In the genomic region with DNA sequence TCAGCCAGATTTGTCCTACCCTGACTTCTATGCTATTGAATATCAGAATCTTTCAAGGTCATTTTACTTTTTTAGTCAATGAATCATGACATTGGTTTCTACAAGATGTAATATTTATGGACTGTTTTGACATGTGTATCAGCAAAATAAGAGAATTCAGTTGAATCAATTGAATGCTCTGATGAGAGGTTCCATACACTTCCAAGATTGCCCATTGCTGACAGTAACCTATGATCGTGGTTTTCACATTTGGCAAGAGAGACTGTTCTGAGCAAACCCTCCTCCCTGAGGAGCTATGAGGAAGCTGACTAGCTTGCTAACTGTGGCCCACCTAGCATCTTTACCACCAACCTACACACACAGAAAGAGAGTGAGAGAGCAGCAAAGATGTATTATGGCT, we compare ENCODE assay signal across 33 cellular contexts. TPM values are rescaled to one million over a fixed set of nuclear protein-coding genes. Genes with fewer than 3 reads are reported as not detected.
DNase-seq lines count a peak whose midpoint lies in the region; TF ChIP-seq lines count a peak whose summit lies in the region.
"Had no signal": no experiment of that assay in that cellular context is flagged by ENCODE, and none has a peak within 500 bp of the region (broad histone marks: within the 10 kb centered on the region; RNA-seq: fewer than 3 reads in every experiment).

No MANE protein-coding gene starts in this region.

- TF ChIP-seq EP300 in SK-N-SH (IDR thresholded peaks at IDR 0.05; ENCODE audit: borderline replicate concordance in 1 of 2, low read depth in 1 of 2, low read length in 1 of 2): peak in 1 of 2 experiments; percentile 77; a peak in 1 of 4 replicates

- peak overlapping the region; percentile 43; the same call in 1 of the 2 replicates for H3K27ac Mint-ChIP-seq in HFFc6
- H3K27ac Mint-ChIP-seq in T-helper 2 cell treated with Interferon-gamma antibody and Interleukin-4, amounts not matched to agents 5 μg/mL and 100 μg/mL, for 36 hours: no peak overlapping the region
- H3K27ac Mint-ChIP-seq: activated naive CD4-positive, alpha-beta T cell treated with anti-CD3 and anti-CD28 coated beads, Interleukin-2, amount 50 U/mL, for 72 hours; activated T-helper 17 cell treated with anti-CD3 and anti-CD28 coated beads, Interleukin-2, amount 50 U/mL, for 72 hours; GM23338; immature natural killer cell had no signal

- TF ChIP-seq CTCF in HFFc6 (IDR thresholded peaks at IDR 0.05) (no peak), SK-N-SH (IDR thresholded peaks at IDR 0.05) (no peak), fibroblast of mammary gland (conservative IDR thresholded peaks at IDR 0.05; ENCODE audit: control insufficient read depth, insufficient read depth, low read depth, low read length) (no peak), smooth muscle cell (IDR thresholded peaks at IDR 0.05; ENCODE audit: borderline replicate concordance, insufficient read depth, poor library complexity, severe bottlenecking) (no peak)

- no peaks in the 10 kb centered on the region for H3K36me3 ChIP-seq in SK-N-SH (replicated peaks in 1 of 2; ENCODE audit: control insufficient read depth in 1 of 2, insufficient read depth in 2 of 2, low read length in 1 of 2)
- no peaks in the 10 kb centered on the region for H3K36me3 ChIP-seq in smooth muscle cell (ENCODE audit: low read depth)
- H3K36me3 ChIP-seq: cardiac muscle cell, gastroesophageal sphincter, MG63, ovary had no signal

- TF ChIP-seq RAD21 in SK-N-SH (IDR thresholded peaks at IDR 0.05; ENCODE audit: low read length): no peak

- H3K27ac ChIP-seq in SK-N-SH (ENCODE audit: low read depth in 2 of 2, low read length in 1 of 2) (peak overlapping the region in 1 of 2 experiments; percentile 97; a peak in 2 of 4 replicates), smooth muscle cell (ENCODE audit: low read depth) (no peak overlapping the region)
- H3K27ac ChIP-seq: C4-2B, cardiac muscle cell, coronary artery, gastroesophageal sphincter, ovary, testis had no signal

- peaks cover 55% of the 10 kb centered on the region for H3F3A ChIP-seq in SK-N-SH (replicated peaks; ENCODE audit: insufficient read depth)
- H3F3A ChIP-seq in smooth muscle cell (ENCODE audit: low read depth): no peaks in the 10 kb centered on the region

- POLR2A ChIA-PET in SK-N-SH (lab: Yijun Ruan, JAX): no interaction called here

- H3K9ac ChIP-seq in SK-N-SH: no peak overlapping the region
- H3K9ac ChIP-seq in smooth muscle cell (ENCODE audit: low read depth): no peak overlapping the region

- H3K4me3 ChIP-seq in SK-N-SH (ENCODE audit: low read depth in 2 of 2, low read length in 1 of 2) (no peak overlapping the region), fibroblast of mammary gland (ENCODE audit: control insufficient read depth, low read depth, low read length) (no peak overlapping the region), skeletal muscle cell (ENCODE audit: low read depth, low read length) (no peak overlapping the region), smooth muscle cell (no peak overlapping the region)
- H3K4me3 ChIP-seq: cardiac muscle cell, coronary artery, gastroesophageal sphincter, GM23338, K562, MG63, ovary, testis had no signal

- H3K79me2 ChIP-seq in SK-N-SH (ENCODE audit: insufficient read depth): no peaks in the 10 kb centered on the region
- H3K79me2 ChIP-seq in smooth muscle cell (ENCODE audit: low read depth): no peaks in the 10 kb centered on the region

- peaks cover 98% of the 10 kb centered on the region for H3K4me1 Mint-ChIP-seq in HFFc6 (ENCODE audit: low read depth)
- no peaks in the 10 kb centered on the region for H3K4me1 Mint-ChIP-seq in T-helper 2 cell treated with Interferon-gamma antibody and Interleukin-4, amounts not matched to agents 5 μg/mL and 100 μg/mL, for 36 hours (ENCODE audit: low read depth)
- H3K4me1 Mint-ChIP-seq: activated T-helper 17 cell treated with anti-CD3 and anti-CD28 coated beads, Interleukin-2, amount 50 U/mL, for 72 hours; immature natural killer cell had no signal

- no peak overlapping the region for H3K4me3 Mint-ChIP-seq in HFFc6
- no peak overlapping the region for H3K4me3 Mint-ChIP-seq in T-helper 2 cell treated with Interferon-gamma antibody and Interleukin-4, amounts not matched to agents 5 μg/mL and 100 μg/mL, for 36 hours
- H3K4me3 Mint-ChIP-seq: activated T-helper 17 cell treated with anti-CD3 and anti-CD28 coated beads, Interleukin-2, amount 50 U/mL, for 72 hours; GM23338; immature natural killer cell had no signal

- CTCF ChIA-PET in SK-N-SH (lab: Yijun Ruan, JAX): no interaction called here

- H3K9me3 ChIP-seq in SK-N-SH (no peaks in the 10 kb centered on the region), smooth muscle cell (replicated peaks; ENCODE audit: low read depth) (no peaks in the 10 kb centered on the region)
- H3K9me3 ChIP-seq: gastroesophageal sphincter, MG63, ovary, testis had no signal

- H3K4me1 ChIP-seq in SK-N-SH (ENCODE audit: control insufficient read depth in 1 of 2, insufficient read depth in 2 of 2, low read depth in 1 of 2, low read length in 1 of 2) (peaks cover 6 to 51% of the 10 kb centered on the region in 2 experiments), smooth muscle cell (ENCODE audit: low read depth) (peaks cover 15% of the 10 kb centered on the region)
- H3K4me1 ChIP-seq: gastroesophageal sphincter, testis had no signal

- no peak overlapping the region for H3K4me2 ChIP-seq in SK-N-SH
- H3K4me2 ChIP-seq in smooth muscle cell: no peak overlapping the region
- H3K4me2 ChIP-seq: GM23338 had no signal

- no peaks in the 10 kb centered on the region for H3K9me2 ChIP-seq in SK-N-SH

- 0 out of 2 replicates have a peak overlapping the region, but pooled peaks have one; percentile 24 for H2AFZ ChIP-seq in SK-N-SH (ENCODE audit: low read depth)
- H2AFZ ChIP-seq in smooth muscle cell (ENCODE audit: low read depth): no peak overlapping the region
- H2AFZ ChIP-seq: GM23338 had no signal

- DNase-seq in HFFc6 (no peak), SK-N-SH (no peak), fibroblast of mammary gland (ENCODE audit: low read depth) (peak; percentile 86), skeletal muscle cell (ENCODE audit: low read depth) (peak; percentile 78), NCI-H1105 treated with DMSO at 0.1 percent for 48 hours (lab: John Stamatoyannopoulos, UW) (no peak), smooth muscle cell (lab: John Stamatoyannopoulos, UW; ENCODE audit: unreplicated experiment) (no peak), Kasumi-1 (lab: John Stamatoyannopoulos, UW) (no peak)
- no peak for DNase-seq in T-helper 2 cell treated with Interferon-gamma antibody and Interleukin-4, amounts not matched to agents 5 μg/mL and 100 μg/mL, for 36 hours (ENCODE audit: low spot score)
- DNase-seq: activated CD4-positive, alpha-beta T cell treated with anti-CD3 and anti-CD28 coated beads for 48 hours; DND-41; effector CD8-positive, alpha-beta T cell; hypothalamus; immature natural killer cell; left colon; MG63; NCI-H1436 treated with DMSO at 0.1 percent for 48 hours; NCI-H2081 treated with DMSO at 0.1 percent for 48 hours; ovary; SHP77 treated with DMSO at 0.1 percent for 48 hours; small intestine; stimulated activated CD4-positive, alpha-beta T cell treated with anti-CD3 and anti-CD28 coated beads, Interleukin-1b, Interleukin-23, amount 100 ng/mL, for 48 hours; stimulated activated naive CD8-positive, alpha-beta T cell treated with anti-CD3 and anti-CD28 coated beads, Interleukin-15, Interleukin-2, amounts not matched to agents 100 U/mL and 50 U/mL, for 24 hours; T1000; testis had no signal

- H3K27me3 Mint-ChIP-seq in HFFc6 (ENCODE audit: insufficient read depth): no peaks in the 10 kb centered on the region
- peaks cover 9% of the 10 kb centered on the region for H3K27me3 Mint-ChIP-seq in T-helper 2 cell treated with Interferon-gamma antibody and Interleukin-4, amounts not matched to agents 5 μg/mL and 100 μg/mL, for 36 hours (ENCODE audit: low read depth)

- no peaks in the 10 kb centered on the region for H3K27me3 ChIP-seq in SK-N-SH (ENCODE audit: insufficient read depth)
- no peaks in the 10 kb centered on the region for H3K27me3 ChIP-seq in smooth muscle cell (ENCODE audit: low read depth)
- H3K27me3 ChIP-seq: cardiac muscle cell, gastroesophageal sphincter, MG63, ovary, testis had no signal

- peaks cover 13% of the 10 kb centered on the region; the same call in 1 of the 2 replicates for H3K36me3 Mint-ChIP-seq in HFFc6 (ENCODE audit: low read depth)
- no peaks in the 10 kb centered on the region for H3K36me3 Mint-ChIP-seq in T-helper 2 cell treated with Interferon-gamma antibody and Interleukin-4, amounts not matched to agents 5 μg/mL and 100 μg/mL, for 36 hours (ENCODE audit: low read depth)
- H3K36me3 Mint-ChIP-seq: activated naive CD4-positive, alpha-beta T cell treated with anti-CD3 and anti-CD28 coated beads, Interleukin-2, amount 50 U/mL, for 72 hours; immature natural killer cell had no signal

- no peaks in the 10 kb centered on the region for H4K20me1 ChIP-seq in SK-N-SH (ENCODE audit: insufficient read depth)
- no peaks in the 10 kb centered on the region for H4K20me1 ChIP-seq in smooth muscle cell (ENCODE audit: low read depth)

- WGBS in SK-N-SH (ENCODE audit: low lambda C conversion rate): 64% methylated on average over 1 of the region's 1 CpG
- WGBS in smooth muscle cell (ENCODE audit: low lambda C conversion rate): 97% methylated on average over 1 of the region's 1 CpG

- H3K9me3 Mint-ChIP-seq in HFFc6: no peaks in the 10 kb centered on the region
- no peaks in the 10 kb centered on the region for H3K9me3 Mint-ChIP-seq in T-helper 2 cell treated with Interferon-gamma antibody and Interleukin-4, amounts not matched to agents 5 μg/mL and 100 μg/mL, for 36 hours
- H3K9me3 Mint-ChIP-seq: activated naive CD4-positive, alpha-beta T cell treated with anti-CD3 and anti-CD28 coated beads, Interleukin-2, amount 50 U/mL, for 72 hours; activated T-helper 17 cell treated with anti-CD3 and anti-CD28 coated beads, Interleukin-2, amount 50 U/mL, for 72 hours; GM23338 had no signal

TF ChIP-seq in SK-N-SH, 30 proteins besides CTCF, POLR2A, EP300 and RAD21 (continues in another document):
- TF ChIP-seq NFIC (IDR thresholded peaks at IDR 0.05; ENCODE audit: borderline replicate concordance) (peak; percentile 91), POLR2AphosphoS5 (IDR thresholded peaks at IDR 0.05; ENCODE audit: low read depth, low read length) (peak; percentile 34; the same call in 1 of the 2 replicates), JUND (IDR thresholded peaks at IDR 0.05) (peak; percentile 51), TCF12 (IDR thresholded peaks at IDR 0.05) (peak; percentile 92), TEAD4 (IDR thresholded peaks at IDR 0.05; ENCODE audit: borderline replicate concordance, insufficient read depth) (peak; percentile 50; the same call in 1 of the 2 replicates)
- TF ChIP-seq, protein P1, sequence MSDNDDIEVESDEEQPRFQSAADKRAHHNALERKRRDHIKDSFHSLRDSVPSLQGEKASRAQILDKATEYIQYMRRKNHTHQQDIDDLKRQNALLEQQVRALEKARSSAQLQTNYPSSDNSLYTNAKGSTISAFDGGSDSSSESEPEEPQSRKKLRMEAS (IDR thresholded peaks at IDR 0.05; ENCODE audit: low read depth): no peak

RNA-seq across cellular contexts. Expression of a gene that starts 56.7 kb away (rescaled TPM):
- total RNA-seq in HFFc6 (2021; fragmentation: NEBNext Ultra II Directional; extraction: Animal tissue kit (Norgen Biotek cat#: 25700)): 10 to 100 TPM; 14.2 to 92.1 (median 82.2) TPM
- polyA plus RNA-seq in SK-N-SH (2012; rRNA removed): 157 and 162 TPM in 2 replicates
- polyA plus RNA-seq in SK-N-SH (2012; cell fraction: cytosol; rRNA removed): 154 and 175 TPM in 2 replicates
- 202 and 227 TPM in 2 replicates for polyA plus RNA-seq in SK-N-SH (2012; cell fraction: nucleus; rRNA removed)
- total RNA-seq in smooth muscle cell: 31.6 and 52.6 TPM in 2 replicates
- 95.5 and 130 TPM in 2 replicates for polyA plus RNA-seq in smooth muscle cell
- total RNA-seq: activated T-helper 17 cell treated with anti-CD3 and anti-CD28 coated beads, Interleukin-2, amount 50 U/mL, for 72 hours; HT-29 had no signal
- polyA plus RNA-seq: immature natural killer cell had no signal

Comparison
In these comparisons a context has a peak if more than half of its experiments do, and no peak if none do; other contexts are left out.
1. DNase-seq: peak in fibroblast of mammary gland (single experiment) and skeletal muscle cell (single experiment); none in HFFc6 (single experiment), SK-N-SH (single experiment), NCI-H1105 treated with DMSO at 0.1 percent for 48 hours (single experiment), T-helper 2 cell treated with Interferon-gamma antibody and Interleukin-4, amounts not matched to agents 5 μg/mL and 100 μg/mL, for 36 hours (single experiment), smooth muscle cell (single experiment) and Kasumi-1 (0 of 2).